1 cellular context compared by ENCODE assay signal in genomic region chr3:13004376-13004775, GRCh38.
TF ChIP-seq lines count a peak whose summit lies in the region.

No MANE protein-coding gene starts in this region.

TF ChIP-seq in GM23338, 12 proteins besides CTCF, POLR2A, EP300 and RAD21 (continued from another document):
- no peak for TF ChIP-seq ZNF462 (CRISPR knock-in tag; IDR thresholded peaks at IDR 0.05)
- TF ChIP-seq REST (IDR thresholded peaks at IDR 0.05; ENCODE audit: unreplicated experiment) = no peak
- no peak for TF ChIP-seq ETS1 (IDR thresholded peaks at IDR 0.05)
- TF ChIP-seq POLR2AphosphoS5 (IDR thresholded peaks at IDR 0.05; ENCODE audit: low read depth) = no peak
- TF ChIP-seq JUNB (IDR thresholded peaks at IDR 0.05; ENCODE audit: unreplicated experiment) = no peak
- no peak for TF ChIP-seq EZH2 (IDR thresholded peaks at IDR 0.05; ENCODE audit: low read depth, unreplicated experiment)
- no peak for TF ChIP-seq NANOG (IDR thresholded peaks at IDR 0.05; ENCODE audit: borderline replicate concordance)
- TF ChIP-seq ZNF331 (CRISPR knock-in tag; IDR thresholded peaks at IDR 0.05; ENCODE audit: low read depth) = no peak
- TF ChIP-seq ZNF114 (CRISPR knock-in tag; IDR thresholded peaks at IDR 0.05) = no peak
- no peak for TF ChIP-seq EZH2phosphoT487 (IDR thresholded peaks at IDR 0.05; ENCODE audit: unreplicated experiment)
- no peak for TF ChIP-seq CREB1 (CRISPR knock-in tag; IDR thresholded peaks at IDR 0.05; ENCODE audit: low read depth)
